ENCODE assay signal across 36 cellular contexts in the genomic region with DNA sequence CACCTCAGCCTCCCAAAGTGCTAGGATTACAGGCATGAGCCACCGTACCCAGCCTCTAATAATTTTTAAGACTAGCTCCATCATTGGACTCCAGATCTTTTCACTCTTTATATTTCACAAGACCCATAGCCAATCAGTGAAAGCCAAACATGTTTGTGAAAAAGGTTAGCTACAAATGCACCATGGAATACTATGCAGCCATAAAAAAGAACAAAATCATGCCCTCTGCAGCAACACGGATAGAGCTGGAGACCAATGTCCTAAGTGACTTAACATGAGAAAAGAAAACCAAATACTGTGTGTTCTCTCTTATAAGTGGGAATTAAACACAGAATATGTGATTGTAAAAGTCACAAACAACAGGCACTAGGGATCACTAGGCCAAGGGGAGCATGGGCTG.
"Had no signal": no experiment of that assay in that cellular context is flagged by ENCODE, and none has a peak within 500 bp of the region (broad histone marks: within the 10 kb centered on the region; RNA-seq: fewer than 3 reads in every experiment).

No MANE protein-coding gene starts in this region.

- H3K4me3 ChIP-seq: body of pancreas, breast epithelium had no signal

- H3K4me3 Mint-ChIP-seq: activated B cell treated with CpG ODN at 0.5 μM for 24 hours; activated CD4-positive, alpha-beta memory T cell treated with anti-CD3 and anti-CD28 coated beads for 36 hours; activated naive CD4-positive, alpha-beta T cell treated with anti-CD3 and anti-CD28 coated beads for 36 hours; activated T-cell treated with anti-CD3 and anti-CD28 coated beads, Interleukin-2, amount 50 U/mL, for 4 hours; activated T-helper 1 cell treated with anti-CD3 and anti-CD28 coated beads, Interleukin-12 subunit alpha, Interleukin-12 subunit beta, Interleukin-2, Interleukin-4 antibody, amounts not matched to agents 30 ng/mL and 10 ng/mL and 1 ng/mL, durations not matched to agents 14 hours and 24 hours and 36 hours; T-cell; T-helper 17 cell had no signal

- H3K36me3 ChIP-seq: adrenal gland, breast epithelium had no signal

- H3K27ac ChIP-seq: body of pancreas, breast epithelium, RWPE1, VCaP had no signal

- H3K27me3 Mint-ChIP-seq: activated B cell treated with CpG ODN at 0.5 μM for 24 hours; activated CD4-positive, alpha-beta memory T cell treated with anti-CD3 and anti-CD28 coated beads for 36 hours; T-cell; T-helper 17 cell had no signal

- ATAC-seq: activated naive CD4-positive, alpha-beta T cell treated with anti-CD3 and anti-CD28 coated beads, Interleukin-2, amount 50 U/mL, for 72 hours; activated T-cell treated with anti-CD3 and anti-CD28 coated beads, Interleukin-2, amount 50 U/mL, for 4 hours; body of pancreas; PC-3; Right ventricle myocardium inferior; SK-N-SH treated with all-trans-retinoic acid at 6 μM for 48 hours; T-cell; T-helper 17 cell had no signal

- H3K4me1 ChIP-seq: breast epithelium had no signal

- H3K27ac Mint-ChIP-seq: activated CD4-positive, alpha-beta memory T cell treated with anti-CD3 and anti-CD28 coated beads for 36 hours; activated naive CD4-positive, alpha-beta T cell treated with anti-CD3 and anti-CD28 coated beads for 36 hours; activated naive CD4-positive, alpha-beta T cell treated with anti-CD3 and anti-CD28 coated beads, Interleukin-2, amount 50 U/mL, for 72 hours; activated T-helper 1 cell treated with anti-CD3 and anti-CD28 coated beads, Interleukin-12 subunit alpha, Interleukin-12 subunit beta, Interleukin-2, Interleukin-4 antibody, amounts not matched to agents 30 ng/mL and 10 ng/mL and 1 ng/mL, durations not matched to agents 14 hours and 24 hours and 36 hours; T-helper 17 cell had no signal

- FAIRE-seq: astrocyte, RCC 7860 had no signal

- DNase-seq: activated B cell treated with CpG ODN at 0.5 μM for 24 hours; activated CD4-positive, alpha-beta memory T cell treated with anti-CD3 and anti-CD28 coated beads for 36 hours; activated CD4-positive, alpha-beta T cell treated with anti-CD3 and anti-CD28 coated beads for 4 hours; activated CD4-positive, alpha-beta T cell treated with anti-CD3 and anti-CD28 coated beads, Interleukin-2, amount 50 U/mL, for 1 hour; activated CD4-positive, CD25-positive, alpha-beta regulatory T cell treated with anti-CD3 and anti-CD28 coated beads, Interleukin-2, amount 50 U/mL, for 72 hours; activated CD8-positive, alpha-beta memory T cell treated with anti-CD3 and anti-CD28 coated beads, Interleukin-2, amount 50 U/mL, for 4 hours; activated gamma-delta T cell treated with Interleukin-2 at 50 U/mL for 16 hours; activated naive CD4-positive, alpha-beta T cell treated with anti-CD3 and anti-CD28 coated beads for 36 hours; activated T-cell treated with anti-CD3 and anti-CD28 coated beads for 4 hours; activated T-cell treated with anti-CD3 and anti-CD28 coated beads, Interleukin-2, amount 50 U/mL, for 4 hours; adrenal gland; body of pancreas; Karpas-422; NCI-H1105; NCI-H1417 treated with DMSO at 0.1 percent for 48 hours; NCI-H187 treated with DMSO at 0.1 percent for 48 hours; NCI-H2081; NCI-H2171 treated with DMSO at 0.1 percent for 48 hours; NCI-H2227 treated with DMSO at 0.1 percent for 48 hours; NCI-H446; NCI-H510A treated with DMSO at 0.1 percent for 48 hours; NCI-H526 treated with DMSO at 0.1 percent for 48 hours; NCI-H774; PC-3; SIG-M5; T-cell; T-helper 17 cell had no signal

- H3K27me3 ChIP-seq: adrenal gland, body of pancreas, breast epithelium had no signal

- H3K9me3 Mint-ChIP-seq: activated B cell treated with CpG ODN at 0.5 μM for 24 hours; activated CD4-positive, alpha-beta memory T cell treated with anti-CD3 and anti-CD28 coated beads for 36 hours; activated naive CD4-positive, alpha-beta T cell treated with anti-CD3 and anti-CD28 coated beads for 36 hours; activated naive CD4-positive, alpha-beta T cell treated with anti-CD3 and anti-CD28 coated beads, Interleukin-2, amount 50 U/mL, for 72 hours; activated T-cell treated with anti-CD3 and anti-CD28 coated beads, Interleukin-2, amount 50 U/mL, for 4 hours; activated T-helper 1 cell treated with anti-CD3 and anti-CD28 coated beads, Interleukin-12 subunit alpha, Interleukin-12 subunit beta, Interleukin-2, Interleukin-4 antibody, amounts not matched to agents 30 ng/mL and 10 ng/mL and 1 ng/mL, durations not matched to agents 14 hours and 24 hours and 36 hours; T-cell had no signal

- H3K9me3 ChIP-seq: adrenal gland, body of pancreas, breast epithelium had no signal
